ENCODE assay signal across 20 cellular contexts in the genomic region with DNA sequence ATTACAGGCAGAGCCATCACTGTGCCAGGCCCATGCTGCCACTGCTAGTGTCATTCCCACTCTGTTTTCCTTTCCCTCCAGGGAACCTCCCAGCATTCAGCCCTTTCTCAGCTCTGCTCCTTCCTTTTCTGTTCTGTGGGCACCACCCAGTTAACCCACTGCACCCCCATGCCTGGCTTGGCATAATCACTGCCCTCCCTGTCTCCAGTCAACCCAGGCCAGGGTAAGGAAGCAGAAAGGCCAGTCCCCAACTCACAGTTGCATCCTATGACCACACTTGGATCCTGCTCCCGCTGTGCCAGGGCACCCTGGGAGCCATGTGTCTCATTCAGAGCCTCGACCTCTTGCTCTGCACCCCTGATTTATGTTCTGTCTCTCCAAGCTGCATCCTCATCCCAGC. TPM values are rescaled to one million over a fixed set of nuclear protein-coding genes. Genes with fewer than 3 reads are reported as not detected.
DNase-seq lines count a peak whose midpoint lies in the region; ATAC-seq and TF ChIP-seq lines count a peak whose summit lies in the region.
"Had no signal": no experiment of that assay in that cellular context is flagged by ENCODE, and none has a peak within 500 bp of the region (broad histone marks: within the 10 kb centered on the region; RNA-seq: fewer than 3 reads in every experiment).

No MANE protein-coding gene starts in this region.

- H3K4me1 ChIP-seq in right atrium auricular region = no peaks in the 10 kb centered on the region
- H3K4me1 ChIP-seq in heart left ventricle = no peaks in the 10 kb centered on the region
- H3K4me1 ChIP-seq: A549 had no signal

- H3K27ac ChIP-seq in right atrium auricular region (no peak overlapping the region), heart left ventricle (no peak overlapping the region)
- H3K27ac ChIP-seq: A549 had no signal

- H3K27ac Mint-ChIP-seq in endothelial cell (ENCODE audit: unreplicated experiment) (no peak overlapping the region), osteocyte (ENCODE audit: unreplicated experiment) (no peak overlapping the region)
- H3K27ac Mint-ChIP-seq: CD4-positive, alpha-beta memory T cell; HFFc6 had no signal

- no peaks in the 10 kb centered on the region for H3K9me3 ChIP-seq in right atrium auricular region
- H3K9me3 ChIP-seq in heart left ventricle = no peaks in the 10 kb centered on the region
- H3K9me3 ChIP-seq: A549, HAP-1 had no signal

- TF ChIP-seq POLR2A in heart left ventricle (IDR thresholded peaks at IDR 0.05) = no peak

- H3K4me3 ChIP-seq in right atrium auricular region = no peak overlapping the region
- no peak overlapping the region for H3K4me3 ChIP-seq in heart left ventricle
- H3K4me3 ChIP-seq: A549, HAP-1 had no signal

- peak; percentile 9 for DNase-seq in right atrium auricular region (ENCODE audit: low spot score)
- DNase-seq in heart left ventricle = no peak
- no peak for DNase-seq in endothelial cell (ENCODE audit: low spot score)
- peak; percentile 77 for DNase-seq in osteocyte (ENCODE audit: extremely low spot score, unreplicated experiment)
- DNase-seq in left lobe of liver (ENCODE audit: low spot score) = no peak
- DNase-seq in AG20443 (ENCODE audit: low spot score) = no peak
- DNase-seq: 8988T; ACHN; C1 segment of cervical spinal cord; Calu3; CD4-positive, alpha-beta memory T cell; COR-L47; DMS53; DND-41; GOT3; HFFc6 had no signal

- intact Hi-C loops in heart left ventricle (cut with DNase I) = no loop called here

- no peak for ATAC-seq in heart left ventricle
- no peak for ATAC-seq in left lobe of liver
- ATAC-seq in HG02571 (IDR thresholded peaks at IDR 0.05; ENCODE audit: unreplicated experiment) = no peak
- ATAC-seq: A549 had no signal

- H3K4me1 Mint-ChIP-seq in endothelial cell (ENCODE audit: unreplicated experiment) (peaks cover 10% of the 10 kb centered on the region), osteocyte (ENCODE audit: unreplicated experiment) (no peaks in the 10 kb centered on the region)
- H3K4me1 Mint-ChIP-seq: CD4-positive, alpha-beta memory T cell had no signal

- H3K36me3 Mint-ChIP-seq in endothelial cell (ENCODE audit: low read depth, unreplicated experiment) (peaks cover 5% of the 10 kb centered on the region), osteocyte (ENCODE audit: unreplicated experiment) (no peaks in the 10 kb centered on the region)
- H3K36me3 Mint-ChIP-seq: CD4-positive, alpha-beta memory T cell had no signal

- H3K9me3 Mint-ChIP-seq in endothelial cell (ENCODE audit: unreplicated experiment) = no peaks in the 10 kb centered on the region
- H3K9me3 Mint-ChIP-seq in osteocyte (ENCODE audit: unreplicated experiment) = no peaks in the 10 kb centered on the region
- H3K9me3 Mint-ChIP-seq: CD4-positive, alpha-beta memory T cell; HFFc6 had no signal

- TF ChIP-seq CTCF in right atrium auricular region (IDR thresholded peaks at IDR 0.05) (no peak), heart left ventricle (IDR thresholded peaks at IDR 0.05) (no peak), endothelial cell (IDR thresholded peaks at IDR 0.05; ENCODE audit: unreplicated experiment) (no peak), osteocyte (IDR thresholded peaks at IDR 0.05) (no peak)

- peak overlapping the region; percentile 16 for H3K4me3 Mint-ChIP-seq in endothelial cell (ENCODE audit: unreplicated experiment)
- H3K4me3 Mint-ChIP-seq in osteocyte (ENCODE audit: unreplicated experiment) = no peak overlapping the region
- H3K4me3 Mint-ChIP-seq: CD4-positive, alpha-beta memory T cell; HFFc6 had no signal

- H3K36me3 ChIP-seq in right atrium auricular region (no peaks in the 10 kb centered on the region), heart left ventricle (no peaks in the 10 kb centered on the region)

- no peaks in the 10 kb centered on the region for H3K27me3 ChIP-seq in right atrium auricular region
- H3K27me3 ChIP-seq in heart left ventricle = peaks cover 0 to 5% (median 0%) of the 10 kb centered on the region in 9 donors

- 85 to 89% (median 88%) methylated on average over 2 of the region's 2 CpGs for WGBS in heart left ventricle, 4 donors

- peaks cover 6% of the 10 kb centered on the region for H3K27me3 Mint-ChIP-seq in endothelial cell (ENCODE audit: unreplicated experiment)
- peaks cover 38% of the 10 kb centered on the region for H3K27me3 Mint-ChIP-seq in osteocyte (ENCODE audit: unreplicated experiment)

RNA-seq across cellular contexts. Expression of a gene that starts 32.2 kb away (rescaled TPM):
- total RNA-seq in right atrium auricular region = under 1 TPM in 1 of 2 donors, not detected in 1; 0.12 TPM
- total RNA-seq in heart left ventricle = under 1 TPM in 2 of 9 donors, not detected in 7; 0.06 to 0.13 TPM
- not detected for polyA plus RNA-seq in heart left ventricle
- total RNA-seq in endothelial cell (ENCODE audit: unreplicated experiment) = 0.23 TPM
- total RNA-seq in osteocyte = 0.11 TPM in 1 of 2 replicates, not detected in the other
- not detected for total RNA-seq in left lobe of liver
- total RNA-seq: Calu3; CD4-positive, alpha-beta memory T cell; HFFc6 had no signal
- polyA plus RNA-seq: BJ; CD4-positive, alpha-beta memory T cell had no signal

Comparison
In these comparisons a context has a peak if more than half of its experiments do, and no peak if none do; other contexts are left out.
1. DNase-seq: peak in right atrium auricular region (single experiment) and osteocyte (single experiment); none in heart left ventricle (0 of 5), endothelial cell (single experiment), left lobe of liver (single experiment) and AG20443 (single experiment).